In genomic region chr16:2518823-2519710, GRCh38 we compare ENCODE assay signal across 2 cellular contexts.
A peak's percentile ranks its signal among the peaks of the same experiment; 100 is the strongest.
TF ChIP-seq lines count a peak whose summit lies in the region.

No MANE protein-coding gene starts in this region.

TF ChIP-seq in HEK293, 187 proteins besides CTCF, POLR2A, EP300 and RAD21 (continued from another document):
- TF ChIP-seq, protein P1, sequence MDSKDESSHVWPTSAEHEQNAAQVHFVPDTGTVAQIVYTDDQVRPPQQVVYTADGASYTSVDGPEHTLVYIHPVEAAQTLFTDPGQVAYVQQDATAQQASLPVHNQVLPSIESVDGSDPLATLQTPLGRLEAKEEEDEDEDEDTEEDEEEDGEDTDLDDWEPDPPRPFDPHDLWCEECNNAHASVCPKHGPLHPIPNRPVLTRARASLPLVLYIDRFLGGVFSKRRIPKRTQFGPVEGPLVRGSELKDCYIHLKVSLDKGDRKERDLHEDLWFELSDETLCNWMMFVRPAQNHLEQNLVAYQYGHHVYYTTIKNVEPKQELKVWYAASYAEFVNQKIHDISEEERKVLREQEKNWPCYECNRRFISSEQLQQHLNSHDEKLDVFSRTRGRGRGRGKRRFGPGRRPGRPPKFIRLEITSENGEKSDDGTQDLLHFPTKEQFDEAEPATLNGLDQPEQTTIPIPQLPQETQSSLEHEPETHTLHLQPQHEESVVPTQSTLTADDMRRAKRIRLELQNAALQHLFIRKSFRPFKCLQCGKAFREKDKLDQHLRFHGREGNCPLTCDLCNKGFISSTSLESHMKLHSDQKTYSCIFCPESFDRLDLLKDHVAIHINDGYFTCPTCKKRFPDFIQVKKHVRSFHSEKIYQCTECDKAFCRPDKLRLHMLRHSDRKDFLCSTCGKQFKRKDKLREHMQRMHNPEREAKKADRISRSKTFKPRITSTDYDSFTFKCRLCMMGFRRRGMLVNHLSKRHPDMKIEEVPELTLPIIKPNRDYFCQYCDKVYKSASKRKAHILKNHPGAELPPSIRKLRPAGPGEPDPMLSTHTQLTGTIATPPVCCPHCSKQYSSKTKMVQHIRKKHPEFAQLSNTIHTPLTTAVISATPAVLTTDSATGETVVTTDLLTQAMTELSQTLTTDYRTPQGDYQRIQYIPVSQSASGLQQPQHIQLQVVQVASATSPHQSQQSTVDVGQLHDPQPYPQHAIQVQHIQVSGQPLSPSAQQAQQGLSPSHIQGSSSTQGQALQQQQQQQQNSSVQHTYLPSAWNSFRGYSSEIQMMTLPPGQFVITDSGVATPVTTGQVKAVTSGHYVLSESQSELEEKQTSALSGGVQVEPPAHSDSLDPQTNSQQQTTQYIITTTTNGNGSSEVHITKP (tag by site-specific recombination; IDR thresholded peaks at IDR 0.05) = peak; percentile 76
- TF ChIP-seq ZNF175 (tag by site-specific recombination; IDR thresholded peaks at IDR 0.05) (no peak), ZBTB20 (tag by site-specific recombination; IDR thresholded peaks at IDR 0.05) (no peak), ZNF138 (tag by site-specific recombination; IDR thresholded peaks at IDR 0.05; ENCODE audit: borderline replicate concordance) (no peak), ZFHX2 (tag by site-specific recombination; conservative IDR thresholded peaks at IDR 0.05) (peak; percentile 56), ZNF341 (tag by site-specific recombination; IDR thresholded peaks at IDR 0.05; ENCODE audit: low read depth) (peak; percentile 77), TCF7L2 (IDR thresholded peaks at IDR 0.05; ENCODE audit: borderline replicate concordance, low read depth, low read length) (no peak), SALL2 (tag by site-specific recombination; IDR thresholded peaks at IDR 0.05; ENCODE audit: borderline replicate concordance) (no peak), HIC1 (tag by site-specific recombination; IDR thresholded peaks at IDR 0.05) (peak; percentile 59), ZNF626 (tag by site-specific recombination; IDR thresholded peaks at IDR 0.05) (no peak)

TF ChIP-seq in HepG2, 621 proteins besides CTCF, POLR2A, EP300 and RAD21 (continued from another document):
- TF ChIP-seq ZNF619 (CRISPR knock-in tag; IDR thresholded peaks at IDR 0.05) (no peak), ZBTB38 (CRISPR knock-in tag; IDR thresholded peaks at IDR 0.05) (0 out of 2 replicates have a peak, but pooled peaks have one; percentile 36), DRAP1 (CRISPR knock-in tag; IDR thresholded peaks at IDR 0.05) (no peak), YY1 (IDR thresholded peaks at IDR 0.05; ENCODE audit: insufficient read depth, insufficient replicate concordance, low read depth, low read length) (no peak), ZNF83 (CRISPR knock-in tag; IDR thresholded peaks at IDR 0.05; ENCODE audit: borderline replicate concordance) (no peak), MED13 (CRISPR knock-in tag; IDR thresholded peaks at IDR 0.05) (no peak), TARDBP (CRISPR knock-in tag; IDR thresholded peaks at IDR 0.05) (no peak), ZSCAN22 (CRISPR knock-in tag; IDR thresholded peaks at IDR 0.05) (no peak), AKAP8 (CRISPR knock-in tag; IDR thresholded peaks at IDR 0.05) (0 out of 2 replicates have a peak, but pooled peaks have one; percentile 18)
